8 cellular contexts compared by ENCODE assay signal in genomic region chr11:57426439-57426753, GRCh38. TPM values are rescaled to one million over a fixed set of nuclear protein-coding genes. Genes with fewer than 3 reads are reported as not detected.
DNase-seq lines count a peak whose midpoint lies in the region; ATAC-seq, FAIRE-seq and TF ChIP-seq lines count a peak whose summit lies in the region.

No MANE protein-coding gene starts in this region.

- H3K4me1 ChIP-seq in endodermal cell (ENCODE audit: control insufficient read depth, insufficient read depth, low read length): peaks cover 4% of the 10 kb centered on the region
- H3K4me1 ChIP-seq in ovary (ENCODE audit: insufficient read depth): peaks cover 23% of the 10 kb centered on the region

- ATAC-seq in HG03280 (IDR thresholded peaks at IDR 0.05; ENCODE audit: unreplicated experiment) (no peak), GM21737 (IDR thresholded peaks at IDR 0.05; ENCODE audit: unreplicated experiment) (no peak)

- CTCF ChIA-PET in RWPE1 (lab: Yijun Ruan, JAX): no interaction called here

- intact Hi-C loops in ovary (cut with DNase I): loop anchor here in 2 of 4 donors (5.0 to 10.0 kb wide), 2 partner anchors 92 to 1151 kb away; partner anchors contain the start of genes LPXN (in 1 of the 2), P2RX3 (in 1 of the 2), SSRP1 (in 1 of the 2) and ZFP91 (in 1 of the 2)

- TF ChIP-seq EP300 in ovary (IDR thresholded peaks at IDR 0.05): no peak

- POLR2A ChIA-PET in RWPE1 (lab: Yijun Ruan, JAX; ENCODE audit: low non-redundant PET): no interaction called here

- peak overlapping the region; percentile 61 for H3K4me3 Mint-ChIP-seq in endodermal cell

- peaks cover 38% of the 10 kb centered on the region for H3K27me3 ChIP-seq in endodermal cell (ENCODE audit: control insufficient read depth, insufficient read depth, low read length, poor library complexity, severe bottlenecking)
- H3K27me3 ChIP-seq in ovary: no peaks in the 10 kb centered on the region

- peak overlapping the region; percentile 100 for H3K27ac ChIP-seq in RWPE1
- H3K27ac ChIP-seq in endodermal cell (ENCODE audit: low read depth, low read length): no peak overlapping the region
- H3K27ac ChIP-seq in ovary: peak overlapping the region; percentile 93 to 98

- TF ChIP-seq POLR2A in ovary (IDR thresholded peaks at IDR 0.05): no peak

- no peaks in the 10 kb centered on the region for H3K9me3 Mint-ChIP-seq in endodermal cell

- H3K4me1 Mint-ChIP-seq in endodermal cell: peaks cover 19% of the 10 kb centered on the region

- FAIRE-seq in GM19239 (lab: Jason Lieb, UNC): peak; percentile 94

- H3K9ac ChIP-seq in endodermal cell (ENCODE audit: extremely low read depth, low read length, poor library complexity, severe bottlenecking): no peak overlapping the region

- peaks cover 41% of the 10 kb centered on the region for H3K27me3 Mint-ChIP-seq in endodermal cell (ENCODE audit: insufficient read depth)

- H3K27ac Mint-ChIP-seq in endodermal cell: peak overlapping the region; percentile 4

- no peaks in the 10 kb centered on the region for H3K9me3 ChIP-seq in endodermal cell (ENCODE audit: control insufficient read depth, low read length)
- no peaks in the 10 kb centered on the region for H3K9me3 ChIP-seq in ovary

- no peak for TF ChIP-seq CTCF in RWPE1 (conservative IDR thresholded peaks at IDR 0.05; ENCODE audit: low read depth)
- no peak for TF ChIP-seq CTCF in endodermal cell (conservative IDR thresholded peaks at IDR 0.05)
- no peak for TF ChIP-seq CTCF in ovary (IDR thresholded peaks at IDR 0.05)

- DNase-seq in GM19239 (ENCODE audit: insufficient read length, low spot score) (no peak), RWPE1 (ENCODE audit: low spot score) (no peak), endodermal cell (peak; percentile 54), ovary (no peak), iPS-NIHi11 (ENCODE audit: low spot score) (no peak), GM19238 (ENCODE audit: insufficient read length, low spot score) (no peak)

- no peaks in the 10 kb centered on the region for H3K36me3 ChIP-seq in endodermal cell (ENCODE audit: control insufficient read depth, insufficient read depth, low read length)
- no peaks in the 10 kb centered on the region for H3K36me3 ChIP-seq in ovary

- peaks cover 3% of the 10 kb centered on the region for H3K36me3 Mint-ChIP-seq in endodermal cell (ENCODE audit: low read depth)

- H3K4me3 ChIP-seq in endodermal cell (ENCODE audit: low read length) (peak overlapping the region; percentile 73), ovary (peak overlapping the region; percentile 57)

- WGBS in endodermal cell (ENCODE audit: insufficient coverage in 1 of 2, insufficient read length in 1 of 2), 2 experiments: 52% methylated on average over 9 of the region's 9 CpGs; no CpG with 5 or more reads in 1 of the 2 experiments
- WGBS in ovary, 3 donors: 17 to 24% (median 23%) methylated on average over 9 of the region's 9 CpGs

RNA-seq across cellular contexts. Expression of gene SLC43A3, which starts 0.5 kb away (rescaled TPM):
- total RNA-seq in endodermal cell (10 to 100 TPM; 10.6 to 13.8 TPM), ovary (10 to 100 TPM; 17.0 to 47.2 (median 36.3) TPM)
- 14.6 TPM for polyA plus RNA-seq in endodermal cell (2013, experiment 1 of 2)
- polyA plus RNA-seq in endodermal cell (2013, experiment 2 of 2): 14.1 TPM
- 10 to 100 TPM; 21.2 to 69.3 TPM for polyA plus RNA-seq in ovary

RNA-seq across cellular contexts. Expression of gene RTN4RL2, which starts 33.9 kb away (rescaled TPM):
- 1 to 10 TPM in 1 of 2 donors, under 1 TPM in 1; 0.97 to 1.5 TPM for total RNA-seq in endodermal cell
- 13.5 TPM for polyA plus RNA-seq in endodermal cell (2013, experiment 1 of 2)
- 14.4 TPM for polyA plus RNA-seq in endodermal cell (2013, experiment 2 of 2)
- 1 to 10 TPM in 2 of 7 donors, under 1 TPM in 5; 0.23 to 2.0 (median 0.83) TPM for total RNA-seq in ovary
- polyA plus RNA-seq in ovary: under 1 TPM in 1 of 2 donors, not detected in 1; 0.53 TPM

RNA-seq across cellular contexts. Expression of gene PRG2, which starts 35.9 kb away (rescaled TPM):
- total RNA-seq in endodermal cell (under 1 TPM in 1 of 2 donors, not detected in 1; 0.42 TPM), ovary (not detected)
- polyA plus RNA-seq in endodermal cell (2013, experiment 1 of 2): not detected
- not detected for polyA plus RNA-seq in endodermal cell (2013, experiment 2 of 2)
- polyA plus RNA-seq in ovary: under 1 TPM in 1 of 2 donors, not detected in 1; 0.15 TPM

RNA-seq across cellular contexts. Expression of gene PRG3, which starts 45.4 kb away (rescaled TPM):
- total RNA-seq in endodermal cell (not detected), ovary (not detected)
- not detected for polyA plus RNA-seq in endodermal cell (2013, experiment 1 of 2)
- polyA plus RNA-seq in endodermal cell (2013, experiment 2 of 2): not detected
- not detected for polyA plus RNA-seq in ovary
